17 cellular contexts compared by ENCODE assay signal in the genomic region with DNA sequence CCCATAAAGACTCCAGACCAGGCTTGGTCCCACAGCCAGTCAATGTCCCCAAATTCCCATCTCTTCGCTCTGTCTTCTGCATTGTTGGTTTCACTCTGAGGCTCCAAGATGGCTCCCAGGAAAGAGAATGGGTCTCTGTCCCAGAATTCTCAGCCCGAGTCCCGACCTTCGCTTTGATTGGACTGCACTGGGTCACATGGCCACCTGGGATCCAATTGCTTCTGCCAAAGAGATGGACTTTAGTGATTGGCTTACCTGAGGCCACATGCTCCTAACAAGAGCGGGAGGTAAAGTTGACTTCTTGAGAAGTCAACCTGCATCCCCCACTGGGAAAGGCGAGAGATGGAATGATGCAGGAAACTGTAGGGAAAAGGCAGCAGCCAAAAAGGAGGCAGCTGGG.
"Had no signal": no experiment of that assay in that cellular context is flagged by ENCODE, and none has a peak within 500 bp of the region (broad histone marks: within the 10 kb centered on the region; RNA-seq: fewer than 3 reads in every experiment).

No MANE protein-coding gene starts in this region.

- H3K9me3 ChIP-seq: esophagus muscularis mucosa, gastrocnemius medialis, thoracic aorta, transverse colon, vagina had no signal

- FAIRE-seq: colon had no signal

- H3K4me1 ChIP-seq: transverse colon, vagina had no signal

- H3K27me3 ChIP-seq: gastrocnemius medialis, transverse colon, vagina had no signal

- H3K36me3 ChIP-seq: esophagus muscularis mucosa, gastrocnemius medialis, thoracic aorta, transverse colon, vagina had no signal

- DNase-seq: effector memory CD8-positive, alpha-beta T cell; gastrocnemius medialis; mesendoderm; naive B cell; occipital lobe; stimulated activated CD4-positive, alpha-beta T cell treated with anti-CD3 and anti-CD28 coated beads, Interleukin-2, amount 100 ng/mL, for 24 hours; stimulated activated CD4-positive, alpha-beta T cell treated with anti-CD3 and anti-CD28 coated beads, Interleukin-4, amount 100 ng/mL, for 4 hours; stimulated activated naive B cell treated with anti-CD40 and anti-IgM and Interleukin-4, amounts not matched to agents 10 μg/mL and 1 μg/mL and 100 μg/mL, for 72 hours; stimulated activated naive CD8-positive, alpha-beta T cell treated with anti-CD3 and anti-CD28 coated beads, Interleukin-15, amount 100 ng/mL, for 72 hours; transverse colon had no signal

- H3K4me3 ChIP-seq: esophagus muscularis mucosa, gastrocnemius medialis, skin epidermis, thoracic aorta, transverse colon, vagina had no signal

- H3K27ac ChIP-seq: epithelial cell of prostate, esophagus muscularis mucosa, gastrocnemius medialis, skin epidermis, thoracic aorta, transverse colon, vagina had no signal

- ATAC-seq: effector memory CD8-positive, alpha-beta T cell; gastrocnemius medialis; sciatic nerve; stimulated activated naive CD8-positive, alpha-beta T cell treated with anti-CD3 and anti-CD28 coated beads, Interleukin-15, amount 100 ng/mL, for 72 hours had no signal
